8 cellular contexts compared by ENCODE assay signal in the genomic region with DNA sequence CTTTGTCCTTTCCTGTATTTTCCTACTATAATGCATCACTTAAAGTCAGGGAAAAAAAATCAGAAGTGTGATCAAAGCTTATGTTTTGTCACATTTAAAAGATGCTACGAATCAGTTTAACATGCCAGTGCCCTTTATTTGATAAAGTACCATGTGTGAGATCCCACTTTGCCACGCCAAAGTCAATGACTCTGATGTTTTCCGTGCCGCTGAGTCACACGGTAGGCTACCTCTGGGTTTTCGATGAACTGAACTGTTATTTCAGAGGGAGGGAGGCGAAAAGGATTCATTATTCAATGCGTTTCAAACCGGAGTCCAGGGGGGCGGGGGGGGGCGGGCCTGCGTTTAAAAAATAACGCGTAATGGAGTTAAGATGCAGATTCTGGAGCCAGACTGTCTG.
DNase-seq lines count a peak whose midpoint lies in the region; ATAC-seq and TF ChIP-seq lines count a peak whose summit lies in the region.

No MANE protein-coding gene starts in this region.

- peak overlapping the region; percentile 52 for H2AFZ ChIP-seq in trophoblast cell (ENCODE audit: insufficient read depth, low read length, poor library complexity)

- no peak overlapping the region for H3K14ac ChIP-seq in trophoblast cell (ENCODE audit: low read length)

- H2BK5ac ChIP-seq in trophoblast cell (ENCODE audit: low read depth, low read length, poor library complexity) = no peak overlapping the region

- TF ChIP-seq CTCF in Caco-2 (IDR thresholded peaks at IDR 0.05; ENCODE audit: insufficient read depth in 1 of 2, low read depth in 1 of 2, low read length in 1 of 2, severe bottlenecking in 1 of 2, unreplicated experiment in 1 of 2) = no peak
- TF ChIP-seq CTCF in endodermal cell (conservative IDR thresholded peaks at IDR 0.05) = no peak

- DNase-seq in Caco-2 (no peak), NCI-H748 (lab: John Stamatoyannopoulos, UW; ENCODE audit: unreplicated experiment) (peak; percentile 59), endodermal cell (no peak), trophoblast cell (no peak), NCI-H524 (lab: John Stamatoyannopoulos, UW) (no peak)

- no peak overlapping the region for H2AK5ac ChIP-seq in trophoblast cell (ENCODE audit: low read length)

- no TSS peak for BruUV-seq in Caco-2 (replicated peaks; lab: Mats Ljungman, UMichigan)

- 16 to 41% methylated on average over 6 to 14 of the region's 14 CpGs for WGBS in endodermal cell (ENCODE audit: insufficient coverage in 1 of 2, insufficient read length in 1 of 2), 2 experiments
- WGBS in trophoblast cell (ENCODE audit: extremely low coverage, insufficient coverage, insufficient read length) = no CpG with 5 or more reads among the region's 14 CpGs

- intact Hi-C loops in Caco-2 (cut with micrococcal nuclease; ENCODE audit: unreplicated experiment) = no loop called here

- H3K36me3 ChIP-seq in Caco-2 (ENCODE audit: control insufficient read depth, insufficient read depth, low read length) (no peaks in the 10 kb centered on the region), endodermal cell (ENCODE audit: control insufficient read depth, insufficient read depth, low read length) (no peaks in the 10 kb centered on the region), trophoblast cell (ENCODE audit: control insufficient read depth in 1 of 2, insufficient read depth in 2 of 2, low read length in 2 of 2) (no peaks in the 10 kb centered on the region)

- H3K4me2 ChIP-seq in trophoblast cell (ENCODE audit: low read length) = peak overlapping the region; percentile 92

- H3K36me3 Mint-ChIP-seq in Caco-2 (ENCODE audit: insufficient read depth, unreplicated experiment) = no peaks in the 10 kb centered on the region
- no peaks in the 10 kb centered on the region for H3K36me3 Mint-ChIP-seq in endodermal cell (ENCODE audit: low read depth)

- H3K27me3 ChIP-seq in Caco-2 (replicated peaks; ENCODE audit: control insufficient read depth, insufficient read depth, low read length) (peaks cover 1% of the 10 kb centered on the region; the same call in 1 of the 2 replicates), endodermal cell (ENCODE audit: control insufficient read depth, insufficient read depth, low read length, poor library complexity, severe bottlenecking) (peaks cover 42% of the 10 kb centered on the region), trophoblast cell (ENCODE audit: insufficient read depth, low read length) (no peaks in the 10 kb centered on the region)

- ATAC-seq in HG02840 (IDR thresholded peaks at IDR 0.05; ENCODE audit: low FRiP score, unreplicated experiment) (no peak), HG03457 (IDR thresholded peaks at IDR 0.05; ENCODE audit: unreplicated experiment) (no peak), GM19452 (IDR thresholded peaks at IDR 0.05; ENCODE audit: unreplicated experiment) (no peak)

- H3K27ac ChIP-seq in endodermal cell (ENCODE audit: low read depth, low read length) (no peak overlapping the region), trophoblast cell (ENCODE audit: low read depth, low read length) (no peak overlapping the region)

- peaks cover 3% of the 10 kb centered on the region for H3K79me1 ChIP-seq in trophoblast cell (ENCODE audit: low read length)

- no peaks in the 10 kb centered on the region for H3K4me1 ChIP-seq in Caco-2
- H3K4me1 ChIP-seq in endodermal cell (ENCODE audit: control insufficient read depth, insufficient read depth, low read length) = no peaks in the 10 kb centered on the region
- peaks cover 3 to 5% of the 10 kb centered on the region in 2 experiments for H3K4me1 ChIP-seq in trophoblast cell (ENCODE audit: control insufficient read depth in 1 of 2, insufficient read depth in 2 of 2, low read length in 2 of 2)

- H3K4me3 Mint-ChIP-seq in Caco-2 (ENCODE audit: unreplicated experiment) (peak overlapping the region; percentile 74), endodermal cell (peak overlapping the region; percentile 60)

- no peaks in the 10 kb centered on the region for H3K4me1 Mint-ChIP-seq in Caco-2 (ENCODE audit: low read depth, unreplicated experiment)
- peaks cover 6% of the 10 kb centered on the region for H3K4me1 Mint-ChIP-seq in endodermal cell

- H3K9ac ChIP-seq in endodermal cell (ENCODE audit: extremely low read depth, low read length, poor library complexity, severe bottlenecking) = no peak overlapping the region
- peak overlapping the region; percentile 29 for H3K9ac ChIP-seq in trophoblast cell (ENCODE audit: low read length)

- H3K18ac ChIP-seq in trophoblast cell (ENCODE audit: low read length) = no peak overlapping the region

- H3K27me3 Mint-ChIP-seq in Caco-2 (ENCODE audit: insufficient read depth, unreplicated experiment) = peaks cover 10% of the 10 kb centered on the region
- peaks cover 61% of the 10 kb centered on the region for H3K27me3 Mint-ChIP-seq in endodermal cell (ENCODE audit: insufficient read depth)

- H2BK12ac ChIP-seq in trophoblast cell (ENCODE audit: low read length) = no peak overlapping the region

- H3K23ac ChIP-seq in trophoblast cell (ENCODE audit: low read length) = no peak overlapping the region

- peak overlapping the region; percentile 72 for H4K91ac ChIP-seq in trophoblast cell (ENCODE audit: low read depth, low read length)

- H3K27ac Mint-ChIP-seq in Caco-2 (ENCODE audit: unreplicated experiment) (no peak overlapping the region), endodermal cell (no peak overlapping the region)

- CTCF ChIA-PET in Caco-2 (lab: Charles Lee) = interaction anchor here (0.6 kb wide), 1 partner anchor 313 kb away, joined by 3 read pairs; no protein-coding TSS in a partner anchor

- H3K79me2 ChIP-seq in trophoblast cell (ENCODE audit: control insufficient read depth, insufficient read depth, low read length, poor library complexity) = no peaks in the 10 kb centered on the region

- H4K8ac ChIP-seq in trophoblast cell (ENCODE audit: low read depth, low read length) = peak overlapping the region; percentile 32

- POLR2A ChIA-PET in Caco-2 (lab: Charles Lee) = no interaction called here

- H2BK120ac ChIP-seq in trophoblast cell (ENCODE audit: insufficient read depth, low read length, poor library complexity) = no peak overlapping the region

- H3K4ac ChIP-seq in trophoblast cell (ENCODE audit: low read depth, low read length) = no peak overlapping the region

- peak overlapping the region; percentile 39 for H3K4me3 ChIP-seq in Caco-2 (ENCODE audit: low read depth, low read length)
- peak overlapping the region; percentile 74 for H3K4me3 ChIP-seq in endodermal cell (ENCODE audit: low read length)
- no peak overlapping the region for H3K4me3 ChIP-seq in trophoblast cell (ENCODE audit: low read depth, low read length)

- H4K12ac ChIP-seq in trophoblast cell (ENCODE audit: low read depth, low read length) = peak overlapping the region; percentile 72

- H3K9me3 Mint-ChIP-seq in Caco-2 (ENCODE audit: unreplicated experiment) = no peaks in the 10 kb centered on the region
- H3K9me3 Mint-ChIP-seq in endodermal cell = no peaks in the 10 kb centered on the region

- H3K9me3 ChIP-seq in Caco-2 = no peaks in the 10 kb centered on the region; the same call in 1 of the 2 replicates
- H3K9me3 ChIP-seq in endodermal cell (ENCODE audit: control insufficient read depth, low read length) = no peaks in the 10 kb centered on the region
- peaks cover 2% of the 10 kb centered on the region for H3K9me3 ChIP-seq in trophoblast cell (ENCODE audit: insufficient read depth, low read depth, low read length)
